ENCODE assay signal across 1 cellular context in genomic region chr7:27302590-27302989, GRCh38.
TF ChIP-seq lines count a peak whose summit lies in the region.

No MANE protein-coding gene starts in this region.

TF ChIP-seq in GM23338, 12 proteins besides CTCF, POLR2A, EP300 and RAD21 (continued from another document):
- TF ChIP-seq, protein P1, sequence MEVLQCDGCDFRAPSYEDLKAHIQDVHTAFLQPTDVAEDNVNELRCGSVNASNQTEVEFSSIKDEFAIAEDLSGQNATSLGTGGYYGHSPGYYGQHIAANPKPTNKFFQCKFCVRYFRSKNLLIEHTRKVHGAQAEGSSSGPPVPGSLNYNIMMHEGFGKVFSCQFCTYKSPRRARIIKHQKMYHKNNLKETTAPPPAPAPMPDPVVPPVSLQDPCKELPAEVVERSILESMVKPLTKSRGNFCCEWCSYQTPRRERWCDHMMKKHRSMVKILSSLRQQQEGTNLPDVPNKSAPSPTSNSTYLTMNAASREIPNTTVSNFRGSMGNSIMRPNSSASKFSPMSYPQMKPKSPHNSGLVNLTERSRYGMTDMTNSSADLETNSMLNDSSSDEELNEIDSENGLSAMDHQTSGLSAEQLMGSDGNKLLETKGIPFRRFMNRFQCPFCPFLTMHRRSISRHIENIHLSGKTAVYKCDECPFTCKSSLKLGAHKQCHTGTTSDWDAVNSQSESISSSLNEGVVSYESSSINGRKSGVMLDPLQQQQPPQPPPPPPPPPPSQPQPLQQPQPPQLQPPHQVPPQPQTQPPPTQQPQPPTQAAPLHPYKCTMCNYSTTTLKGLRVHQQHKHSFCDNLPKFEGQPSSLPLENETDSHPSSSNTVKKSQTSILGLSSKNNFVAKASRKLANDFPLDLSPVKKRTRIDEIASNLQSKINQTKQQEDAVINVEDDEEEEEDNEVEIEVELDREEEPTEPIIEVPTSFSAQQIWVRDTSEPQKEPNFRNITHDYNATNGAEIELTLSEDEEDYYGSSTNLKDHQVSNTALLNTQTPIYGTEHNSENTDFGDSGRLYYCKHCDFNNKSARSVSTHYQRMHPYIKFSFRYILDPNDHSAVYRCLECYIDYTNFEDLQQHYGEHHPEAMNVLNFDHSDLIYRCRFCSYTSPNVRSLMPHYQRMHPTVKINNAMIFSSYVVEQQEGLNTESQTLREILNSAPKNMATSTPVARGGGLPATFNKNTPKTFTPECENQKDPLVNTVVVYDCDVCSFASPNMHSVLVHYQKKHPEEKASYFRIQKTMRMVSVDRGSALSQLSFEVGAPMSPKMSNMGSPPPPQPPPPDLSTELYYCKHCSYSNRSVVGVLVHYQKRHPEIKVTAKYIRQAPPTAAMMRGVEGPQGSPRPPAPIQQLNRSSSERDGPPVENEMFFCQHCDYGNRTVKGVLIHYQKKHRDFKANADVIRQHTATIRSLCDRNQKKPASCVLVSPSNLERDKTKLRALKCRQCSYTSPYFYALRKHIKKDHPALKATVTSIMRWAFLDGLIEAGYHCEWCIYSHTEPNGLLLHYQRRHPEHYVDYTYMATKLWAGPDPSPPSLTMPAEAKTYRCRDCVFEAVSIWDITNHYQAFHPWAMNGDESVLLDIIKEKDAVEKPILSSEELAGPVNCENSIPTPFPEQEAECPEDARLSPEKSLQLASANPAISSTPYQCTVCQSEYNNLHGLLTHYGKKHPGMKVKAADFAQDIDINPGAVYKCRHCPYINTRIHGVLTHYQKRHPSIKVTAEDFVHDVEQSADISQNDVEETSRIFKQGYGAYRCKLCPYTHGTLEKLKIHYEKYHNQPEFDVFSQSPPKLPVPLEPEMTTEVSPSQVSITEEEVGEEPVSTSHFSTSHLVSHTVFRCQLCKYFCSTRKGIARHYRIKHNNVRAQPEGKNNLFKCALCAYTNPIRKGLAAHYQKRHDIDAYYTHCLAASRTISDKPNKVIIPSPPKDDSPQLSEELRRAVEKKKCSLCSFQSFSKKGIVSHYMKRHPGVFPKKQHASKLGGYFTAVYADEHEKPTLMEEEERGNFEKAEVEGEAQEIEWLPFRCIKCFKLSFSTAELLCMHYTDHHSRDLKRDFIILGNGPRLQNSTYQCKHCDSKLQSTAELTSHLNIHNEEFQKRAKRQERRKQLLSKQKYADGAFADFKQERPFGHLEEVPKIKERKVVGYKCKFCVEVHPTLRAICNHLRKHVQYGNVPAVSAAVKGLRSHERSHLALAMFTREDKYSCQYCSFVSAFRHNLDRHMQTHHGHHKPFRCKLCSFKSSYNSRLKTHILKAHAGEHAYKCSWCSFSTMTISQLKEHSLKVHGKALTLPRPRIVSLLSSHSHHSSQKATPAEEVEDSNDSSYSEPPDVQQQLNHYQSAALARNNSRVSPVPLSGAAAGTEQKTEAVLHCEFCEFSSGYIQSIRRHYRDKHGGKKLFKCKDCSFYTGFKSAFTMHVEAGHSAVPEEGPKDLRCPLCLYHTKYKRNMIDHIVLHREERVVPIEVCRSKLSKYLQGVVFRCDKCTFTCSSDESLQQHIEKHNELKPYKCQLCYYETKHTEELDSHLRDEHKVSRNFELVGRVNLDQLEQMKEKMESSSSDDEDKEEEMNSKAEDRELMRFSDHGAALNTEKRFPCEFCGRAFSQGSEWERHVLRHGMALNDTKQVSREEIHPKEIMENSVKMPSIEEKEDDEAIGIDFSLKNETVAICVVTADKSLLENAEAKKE (CRISPR knock-in tag; IDR thresholded peaks at IDR 0.05), result no peak
- TF ChIP-seq EZH2 (IDR thresholded peaks at IDR 0.05; ENCODE audit: low read depth, unreplicated experiment), result no peak
- TF ChIP-seq CREB1 (CRISPR knock-in tag; IDR thresholded peaks at IDR 0.05; ENCODE audit: low read depth), result no peak
- no peak for TF ChIP-seq ZNF331 (CRISPR knock-in tag; IDR thresholded peaks at IDR 0.05; ENCODE audit: low read depth)
- no peak for TF ChIP-seq POLR2AphosphoS5 (IDR thresholded peaks at IDR 0.05; ENCODE audit: low read depth)
- no peak for TF ChIP-seq ETS1 (IDR thresholded peaks at IDR 0.05)
